In genomic region chr3:81277853-81278252, GRCh38 we compare ENCODE assay signal across 25 cellular contexts.
DNase-seq lines count a peak whose midpoint lies in the region; ATAC-seq and TF ChIP-seq lines count a peak whose summit lies in the region.
"Had no signal": no experiment of that assay in that cellular context is flagged by ENCODE, and none has a peak within 500 bp of the region (broad histone marks: within the 10 kb centered on the region; RNA-seq: fewer than 3 reads in every experiment).

No MANE protein-coding gene starts in this region.

- TF ChIP-seq CTCF in AG10803 (conservative IDR thresholded peaks at IDR 0.05; ENCODE audit: low read length), result no peak
- no peak for TF ChIP-seq CTCF in choroid plexus epithelial cell (conservative IDR thresholded peaks at IDR 0.05; ENCODE audit: low read depth, low read length)
- TF ChIP-seq CTCF in GM10266 (IDR thresholded peaks at IDR 0.05; ENCODE audit: control insufficient read depth, insufficient read depth, low read depth, missing control alignments), result no peak
- TF ChIP-seq CTCF in gastroesophageal sphincter (IDR thresholded peaks at IDR 0.05), result no peak

- no peaks in the 10 kb centered on the region for H3K4me1 ChIP-seq in gastroesophageal sphincter
- H3K4me1 ChIP-seq: BLaER1, sigmoid colon, uterus had no signal

- ATAC-seq in gastroesophageal sphincter (no peak), HG03159 (IDR thresholded peaks at IDR 0.05; ENCODE audit: unreplicated experiment) (no peak)
- ATAC-seq: activated T-cell treated with anti-CD3 and anti-CD28 coated beads, Interleukin-2, amount 50 U/mL, for 4 hours; naive thymus-derived CD4-positive, alpha-beta T cell; stimulated activated naive B cell treated with anti-CD40 and anti-IgM and Interleukin-4, amounts not matched to agents 10 μg/mL and 1 μg/mL and 100 μg/mL, for 72 hours had no signal

- H3K4me3 ChIP-seq in AG10803 (ENCODE audit: low read length) (no peak overlapping the region), choroid plexus epithelial cell (ENCODE audit: low read depth, low read length) (no peak overlapping the region), gastroesophageal sphincter (no peak overlapping the region)
- H3K4me3 ChIP-seq: BLaER1, sigmoid colon, uterus had no signal

- H3K9me3 ChIP-seq in gastroesophageal sphincter, result no peaks in the 10 kb centered on the region
- H3K9me3 ChIP-seq: BLaER1, sigmoid colon, uterus had no signal

- peak; percentile 31 for DNase-seq in AG10803 (ENCODE audit: low read depth)
- peak; percentile 25 for DNase-seq in M059J (ENCODE audit: low read depth)
- DNase-seq in choroid plexus epithelial cell (ENCODE audit: low read depth), result peak; percentile 56
- peak; percentile 66 for DNase-seq in iris pigment epithelial cell (ENCODE audit: low read depth)
- DNase-seq in GM10266 (ENCODE audit: extremely low spot score), result no peak
- DNase-seq in cerebellum (ENCODE audit: low spot score), result no peak
- DNase-seq: activated CD4-positive, alpha-beta T cell treated with anti-CD3 and anti-CD28 coated beads, Interleukin-2, amount 10 ng/mL, durations not matched to agents 24 days and 14 days; activated naive CD4-positive, alpha-beta T cell; activated T-cell treated with anti-CD3 and anti-CD28 coated beads, Interleukin-2, amount 50 U/mL, for 4 hours; DMS53; glutamatergic neuron; midbrain; naive thymus-derived CD4-positive, alpha-beta T cell; NCI-H1048; NCI-H187; NCI-H524 treated with DMSO at 0.1 percent for 48 hours; sigmoid colon; stimulated activated CD4-positive, alpha-beta T cell treated with anti-CD3 and anti-CD28 coated beads, Interleukin-4, amount 100 ng/mL, for 4 hours; stimulated activated naive B cell treated with anti-CD40 and anti-IgM and Interleukin-4, amounts not matched to agents 10 μg/mL and 1 μg/mL and 100 μg/mL, for 72 hours; T1000; uterus; WERI-Rb-1 had no signal

- no peaks in the 10 kb centered on the region for H3K27me3 ChIP-seq in gastroesophageal sphincter
- H3K27me3 ChIP-seq: BLaER1, sigmoid colon, uterus had no signal

- H3K27ac ChIP-seq in gastroesophageal sphincter, result no peak overlapping the region
- H3K27ac ChIP-seq: BLaER1, sigmoid colon, uterus, WERI-Rb-1 had no signal

- no peaks in the 10 kb centered on the region for H3K36me3 ChIP-seq in gastroesophageal sphincter
- H3K36me3 ChIP-seq: BLaER1, sigmoid colon, uterus, WERI-Rb-1 had no signal

- TF ChIP-seq POLR2A in gastroesophageal sphincter (IDR thresholded peaks at IDR 0.05), result no peak

- no peak for TF ChIP-seq EP300 in gastroesophageal sphincter (IDR thresholded peaks at IDR 0.05)

Comparison
In these comparisons a context has a peak if more than half of its experiments do, and no peak if none do; other contexts are left out.
1. DNase-seq: peak in AG10803 (single experiment), M059J (single experiment), choroid plexus epithelial cell (single experiment) and iris pigment epithelial cell (single experiment); none in GM10266 (single experiment) and cerebellum (single experiment).